15 cellular contexts compared by ENCODE assay signal in the genomic region with DNA sequence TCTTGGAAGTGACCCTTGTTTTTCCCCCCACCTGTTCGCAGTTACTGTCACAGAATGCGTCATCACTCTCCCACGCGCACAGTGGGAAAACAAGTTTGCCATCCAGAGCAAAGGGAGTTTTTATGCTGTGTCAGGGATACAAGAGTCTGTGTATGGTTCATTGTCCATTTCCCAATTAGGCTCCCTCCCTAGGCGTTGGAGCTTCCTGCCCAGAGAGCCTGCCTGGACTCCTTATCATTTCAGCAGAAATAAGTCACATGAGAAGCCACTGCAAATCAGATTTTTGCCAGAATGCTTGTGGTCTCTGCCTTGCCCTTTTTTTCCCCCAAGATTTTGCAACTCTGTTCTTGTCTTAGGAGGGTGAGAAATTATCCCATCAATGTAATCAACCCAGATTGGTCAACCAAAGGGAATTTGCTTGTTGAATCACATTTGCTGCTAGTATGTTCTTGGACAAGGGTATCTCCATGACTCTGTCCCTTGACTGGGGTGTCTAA.
A peak's percentile ranks its signal among the peaks of the same experiment; 100 is the strongest.
DNase-seq lines count a peak whose midpoint lies in the region; ATAC-seq and TF ChIP-seq lines count a peak whose summit lies in the region.
"Had no signal": no experiment of that assay in that cellular context is flagged by ENCODE, and none has a peak within 500 bp of the region (broad histone marks: within the 10 kb centered on the region; RNA-seq: fewer than 3 reads in every experiment).

No MANE protein-coding gene starts in this region.

- TF ChIP-seq CTCF in AG10803 (conservative IDR thresholded peaks at IDR 0.05; ENCODE audit: low read length) (no peak), breast epithelium (IDR thresholded peaks at IDR 0.05) (no peak), lung (IDR thresholded peaks at IDR 0.05; ENCODE audit: control extremely low read depth, extremely low read depth) (no peak), GM13977 (IDR thresholded peaks at IDR 0.05; ENCODE audit: extremely low read depth, insufficient read depth, missing control alignments) (no peak)

- no peaks in the 10 kb centered on the region for H3K4me1 ChIP-seq in breast epithelium
- no peaks in the 10 kb centered on the region for H3K4me1 ChIP-seq in lung (ENCODE audit: control insufficient read depth in 2 of 2, insufficient read depth in 2 of 2, low read length in 2 of 2)
- H3K4me1 ChIP-seq: colonic mucosa, thyroid gland had no signal

- in situ Hi-C loops in GM13977 (cut with MboI; ENCODE audit: low pct_unique_long_range_greater_than_20kb, low sequenced_read_pairs, unreplicated experiment), result no loop called here

- H3K4me3 ChIP-seq in AG10803 (ENCODE audit: low read length) (no peak overlapping the region), breast epithelium (no peak overlapping the region), lung (no peak overlapping the region)
- H3K4me3 ChIP-seq: colonic mucosa, PC-9, skin epidermis, thyroid gland had no signal

- peak; percentile 17 for ATAC-seq in lung (ENCODE audit: insufficient read depth, low FRiP score)
- ATAC-seq in GM21528 (IDR thresholded peaks at IDR 0.05; ENCODE audit: low FRiP score, unreplicated experiment), result no peak
- no peak for ATAC-seq in HG03460 (IDR thresholded peaks at IDR 0.05; ENCODE audit: unreplicated experiment)
- ATAC-seq: HCT116 had no signal

- H3K9me3 ChIP-seq in breast epithelium (no peaks in the 10 kb centered on the region), lung (ENCODE audit: control insufficient read depth in 2 of 2, insufficient read depth in 1 of 2, low read length in 1 of 2) (no peaks in the 10 kb centered on the region)
- H3K9me3 ChIP-seq: colonic mucosa, thyroid gland had no signal

- H3K27me3 ChIP-seq in breast epithelium (no peaks in the 10 kb centered on the region), lung (ENCODE audit: control insufficient read depth, insufficient read depth) (no peaks in the 10 kb centered on the region)
- H3K27me3 ChIP-seq: colonic mucosa, thyroid gland had no signal

- DNase-seq in AG10803 (ENCODE audit: low read depth) (peak; percentile 27), EL (peak; percentile 9), breast epithelium (ENCODE audit: low spot score in 2 of 2) (peak in 1 of 2 donors; percentile 36), lung (ENCODE audit: low spot score) (no peak), GM13977 (ENCODE audit: low spot score) (no peak), activated gamma-delta T cell treated with Interleukin-2 at 50 U/mL for 16 hours (no peak)
- DNase-seq: activated naive CD4-positive, alpha-beta T cell treated with Interleukin-2 at 50 U/mL for 16 hours; colonic mucosa; PC-9; stimulated activated CD4-positive, alpha-beta T cell treated with anti-CD3 and anti-CD28 coated beads, Interleukin-4, amount 100 ng/mL, for 24 hours; thyroid gland had no signal

- WGBS in lung, 2 donors, result 86 to 89% methylated on average over 5 of the region's 5 CpGs

- TF ChIP-seq POLR2A in breast epithelium (IDR thresholded peaks at IDR 0.05), result no peak

- peak overlapping the region; percentile 42 to 61 for H3K27ac ChIP-seq in breast epithelium
- no peak overlapping the region for H3K27ac ChIP-seq in lung (ENCODE audit: low read depth in 1 of 2, low read length in 1 of 2)
- H3K27ac ChIP-seq: colonic mucosa, PC-9, thyroid gland had no signal

- H3K36me3 ChIP-seq in breast epithelium (no peaks in the 10 kb centered on the region), lung (ENCODE audit: control insufficient read depth in 2 of 2, insufficient read depth in 2 of 2, low read length in 2 of 2) (no peaks in the 10 kb centered on the region)
- H3K36me3 ChIP-seq: colonic mucosa, thyroid gland had no signal

- intact Hi-C loops in breast epithelium (cut with DNase I; ENCODE audit: low total_unique reads), result no loop called here

Comparison
In these comparisons a context has a peak if more than half of its experiments do, and no peak if none do; other contexts are left out.
1. DNase-seq: peak in AG10803 (single experiment) and EL (single experiment); none in lung (single experiment), GM13977 (single experiment) and activated gamma-delta T cell treated with Interleukin-2 at 50 U/mL for 16 hours (single experiment).
2. H3K27ac ChIP-seq: peak in breast epithelium (2 of 2); none in lung (0 of 2).